In genomic region chr11:118078972-118079411, GRCh38 we compare ENCODE assay signal across 1 cellular context.
TF ChIP-seq lines count a peak whose summit lies in the region.

No MANE protein-coding gene starts in this region.

TF ChIP-seq in SK-N-SH treated with all-trans-retinoic acid at 6 μM for 48 hours, 23 proteins besides CTCF, POLR2A, EP300 and RAD21 (continued from another document):
- no peak for TF ChIP-seq ZNF70 (CRISPR knock-in tag; IDR thresholded peaks at IDR 0.05)
- no peak for TF ChIP-seq OSR1 (CRISPR knock-in tag; IDR thresholded peaks at IDR 0.05)
TF ChIP-seq in SK-N-SH treated with all-trans-retinoic acid at 6 μM for 48 hours: peak in this region for 0.
